24 cellular contexts compared by ENCODE assay signal in genomic region chr14:24110485-24110884, GRCh38. TPM values are rescaled to one million over a fixed set of nuclear protein-coding genes. Genes with fewer than 3 reads are reported as not detected.
"Had no signal": no experiment of that assay in that cellular context is flagged by ENCODE, and none has a peak within 500 bp of the region (broad histone marks: within the 10 kb centered on the region; RNA-seq: fewer than 3 reads in every experiment).

No MANE protein-coding gene starts in this region.

- H3K27ac Mint-ChIP-seq: activated CD4-positive, alpha-beta T cell treated with anti-CD3 and anti-CD28 coated beads, Interleukin-2, amount 10 ng/mL, durations not matched to agents 24 days and 14 days; activated naive CD8-positive, alpha-beta T cell; activated T-helper 17 cell treated with anti-CD3 and anti-CD28 coated beads, Interleukin-2, amount 50 U/mL, for 72 hours; memory B cell; nephron progenitor cell; stimulated activated effector memory CD8-positive, alpha-beta T cell treated with anti-CD3 and anti-CD28 coated beads, Interleukin-12 subunit alpha, Interleukin-12 subunit beta, amount 100 ng/mL, for 72 hours; T-helper 2 cell treated with Interferon-gamma antibody and Interleukin-4, amounts not matched to agents 5 μg/mL and 100 μg/mL, for 36 hours had no signal

- H3K27me3 Mint-ChIP-seq: activated naive CD8-positive, alpha-beta T cell; activated T-cell treated with anti-CD3 and anti-CD28 coated beads, Interleukin-2, amount 50 U/mL, for 24 hours; activated T-helper 17 cell treated with anti-CD3 and anti-CD28 coated beads, Interleukin-2, amount 50 U/mL, for 72 hours; memory B cell had no signal

- H3K9me3 ChIP-seq: heart left ventricle, thoracic aorta had no signal

- H3K27me3 ChIP-seq: heart left ventricle had no signal

- H3K4me3 Mint-ChIP-seq: activated CD4-positive, alpha-beta T cell treated with anti-CD3 and anti-CD28 coated beads, Interleukin-2, amount 10 ng/mL, durations not matched to agents 24 days and 14 days; activated CD8-positive, alpha-beta T cell treated with anti-CD3 and anti-CD28 coated beads, Interleukin-2, amount 10 ng/mL, durations not matched to agents 7 days and 5 days; activated naive CD8-positive, alpha-beta T cell; activated T-cell treated with anti-CD3 and anti-CD28 coated beads, Interleukin-2, amount 50 U/mL, for 24 hours; memory B cell; nephron progenitor cell; stimulated activated effector memory CD8-positive, alpha-beta T cell treated with anti-CD3 and anti-CD28 coated beads, Interleukin-12 subunit alpha, Interleukin-12 subunit beta, amount 100 ng/mL, for 72 hours; T-helper 2 cell treated with Interferon-gamma antibody and Interleukin-4, amounts not matched to agents 5 μg/mL and 100 μg/mL, for 36 hours had no signal

- H3K9me3 Mint-ChIP-seq: activated CD4-positive, alpha-beta T cell treated with anti-CD3 and anti-CD28 coated beads, Interleukin-2, amount 10 ng/mL, durations not matched to agents 24 days and 14 days; activated T-cell treated with anti-CD3 and anti-CD28 coated beads, Interleukin-2, amount 50 U/mL, for 24 hours; activated T-helper 17 cell treated with anti-CD3 and anti-CD28 coated beads, Interleukin-2, amount 50 U/mL, for 72 hours; memory B cell; nephron progenitor cell; stimulated activated effector memory CD8-positive, alpha-beta T cell treated with anti-CD3 and anti-CD28 coated beads, Interleukin-12 subunit alpha, Interleukin-12 subunit beta, amount 100 ng/mL, for 72 hours; T-helper 2 cell treated with Interferon-gamma antibody and Interleukin-4, amounts not matched to agents 5 μg/mL and 100 μg/mL, for 36 hours had no signal

- DNase-seq: activated CD4-positive, alpha-beta T cell treated with anti-CD3 and anti-CD28 coated beads, Interleukin-2, amount 10 ng/mL, durations not matched to agents 24 days and 14 days; activated CD8-positive, alpha-beta T cell treated with anti-CD3 and anti-CD28 coated beads, Interleukin-2, amount 10 ng/mL, durations not matched to agents 7 days and 5 days; activated naive CD4-positive, alpha-beta T cell; activated T-cell treated with anti-CD3 and anti-CD28 coated beads, Interleukin-2, amount 50 U/mL, for 24 hours; amniotic stem cell; cerebellar nuclear complex; heart left ventricle; islet precursor cell; left cardiac atrium; nephron progenitor cell; nucleus accumbens; right cardiac atrium; stimulated activated CD4-positive, alpha-beta T cell treated with anti-CD3 and anti-CD28 coated beads, Interleukin-2, amount 100 ng/mL, for 24 hours had no signal

- H3K36me3 Mint-ChIP-seq: memory B cell had no signal

- H3K27ac ChIP-seq: heart left ventricle, parathyroid adenoma, thoracic aorta, VCaP had no signal

- ATAC-seq: activated CD4-positive, CD25-positive, alpha-beta regulatory T cell treated with anti-CD3 and anti-CD28 coated beads, Interleukin-2, amount 50 U/mL, for 24 hours; activated CD8-positive, alpha-beta T cell treated with anti-CD3 and anti-CD28 coated beads, Interleukin-2, amount 10 ng/mL, durations not matched to agents 7 days and 5 days; activated T-helper 17 cell treated with anti-CD3 and anti-CD28 coated beads, Interleukin-2, amount 50 U/mL, for 72 hours; heart left ventricle; left cardiac atrium; right cardiac atrium; stimulated activated effector memory CD8-positive, alpha-beta T cell treated with anti-CD3 and anti-CD28 coated beads, Interleukin-12 subunit alpha, Interleukin-12 subunit beta, amount 100 ng/mL, for 72 hours had no signal

RNA-seq across cellular contexts. Expression of gene FITM1, which starts 20.0 kb away (rescaled TPM):
- total RNA-seq: epithelial cell of proximal tubule, fibroblast of villous mesenchyme had no signal
